In genomic region chr2:111208639-111209038, GRCh38 we compare ENCODE assay signal across 18 cellular contexts.
A peak's percentile ranks its signal among the peaks of the same experiment; 100 is the strongest.
DNase-seq lines count a peak whose midpoint lies in the region; ATAC-seq and TF ChIP-seq lines count a peak whose summit lies in the region.
"Had no signal": no experiment of that assay in that cellular context is flagged by ENCODE, and none has a peak within 500 bp of the region (broad histone marks: within the 10 kb centered on the region; RNA-seq: fewer than 3 reads in every experiment).

No MANE protein-coding gene starts in this region.

- CTCF ChIA-PET in activated CD8-positive, alpha-beta T cell treated with anti-CD3 and anti-CD28 coated beads, Interleukin-2, amount 10 ng/mL, durations not matched to agents 7 days and 5 days (lab: Charles Lee), result interaction anchor here (1.0 kb wide), 1 partner anchor 51 kb away, joined by 3 read pairs; no protein-coding TSS in a partner anchor

- H3K4me3 Mint-ChIP-seq in activated CD8-positive, alpha-beta T cell treated with anti-CD3 and anti-CD28 coated beads, Interleukin-2, amount 10 ng/mL, durations not matched to agents 7 days and 5 days, result no peak overlapping the region
- H3K4me3 Mint-ChIP-seq: activated naive CD4-positive, alpha-beta T cell treated with anti-CD3 and anti-CD28 coated beads, Interleukin-2, amount 50 U/mL, for 24 hours; stimulated activated naive CD8-positive, alpha-beta T cell treated with anti-CD3 and anti-CD28 coated beads, Interleukin-15, Interleukin-2, amounts not matched to agents 100 ng/mL and 50 ng/mL, for 24 hours had no signal

- H3K27me3 Mint-ChIP-seq in activated CD8-positive, alpha-beta T cell treated with anti-CD3 and anti-CD28 coated beads, Interleukin-2, amount 10 ng/mL, durations not matched to agents 7 days and 5 days (ENCODE audit: low read depth), result peaks cover 8% of the 10 kb centered on the region

- peaks cover 8% of the 10 kb centered on the region for H3K36me3 Mint-ChIP-seq in activated CD8-positive, alpha-beta T cell treated with anti-CD3 and anti-CD28 coated beads, Interleukin-2, amount 10 ng/mL, durations not matched to agents 7 days and 5 days (ENCODE audit: low read depth)

- no peak for DNase-seq in activated CD8-positive, alpha-beta T cell treated with anti-CD3 and anti-CD28 coated beads, Interleukin-2, amount 10 ng/mL, durations not matched to agents 7 days and 5 days
- no peak for DNase-seq in activated CD4-positive, CD25-positive, alpha-beta regulatory T cell (lab: John Stamatoyannopoulos, UW)
- DNase-seq in stimulated activated CD4-positive, alpha-beta T cell treated with anti-CD3 and anti-CD28 coated beads, Interleukin-12 subunit alpha, Interleukin-12 subunit beta, amount 100 ng/mL, for 4 hours, result no peak
- DNase-seq in GOT3 (lab: John Stamatoyannopoulos, UW) (no peak), coronary artery (ENCODE audit: low spot score) (no peak)
- DNase-seq: AML-193, DMS53, gastrocnemius medialis, KG1, NCI-H524 treated with DMSO at 0.1 percent for 48 hours, sigmoid colon, uterus had no signal

- H3K27ac ChIP-seq in coronary artery, result no peak overlapping the region
- H3K27ac ChIP-seq: gastrocnemius medialis, RWPE1, sigmoid colon, uterus had no signal

- peaks cover 11% of the 10 kb centered on the region for H3K4me1 Mint-ChIP-seq in activated CD8-positive, alpha-beta T cell treated with anti-CD3 and anti-CD28 coated beads, Interleukin-2, amount 10 ng/mL, durations not matched to agents 7 days and 5 days (ENCODE audit: low read depth)
- H3K4me1 Mint-ChIP-seq: activated naive CD4-positive, alpha-beta T cell treated with anti-CD3 and anti-CD28 coated beads, Interleukin-2, amount 50 U/mL, for 24 hours had no signal

- ATAC-seq in GM18511 (IDR thresholded peaks at IDR 0.05; ENCODE audit: unreplicated experiment) (peak; percentile 18), GM19463 (IDR thresholded peaks at IDR 0.05; ENCODE audit: unreplicated experiment) (peak; percentile 18), HG03039 (IDR thresholded peaks at IDR 0.05; ENCODE audit: unreplicated experiment) (peak; percentile 11)
- peak; percentile 5 for ATAC-seq in activated CD8-positive, alpha-beta T cell treated with anti-CD3 and anti-CD28 coated beads, Interleukin-2, amount 10 ng/mL, durations not matched to agents 7 days and 5 days
- ATAC-seq: gastrocnemius medialis had no signal

- TF ChIP-seq CTCF in coronary artery (IDR thresholded peaks at IDR 0.05), result no peak

- POLR2A ChIA-PET in activated CD8-positive, alpha-beta T cell treated with anti-CD3 and anti-CD28 coated beads, Interleukin-2, amount 10 ng/mL, durations not matched to agents 7 days and 5 days (lab: Charles Lee), result interaction anchor here (1.0 kb wide), 2 partner anchors 14 to 30 kb away, joined by 4 read pairs; no protein-coding TSS in a partner anchor

- no peak overlapping the region for H3K27ac Mint-ChIP-seq in activated CD8-positive, alpha-beta T cell treated with anti-CD3 and anti-CD28 coated beads, Interleukin-2, amount 10 ng/mL, durations not matched to agents 7 days and 5 days
- H3K27ac Mint-ChIP-seq: stimulated activated naive CD8-positive, alpha-beta T cell treated with anti-CD3 and anti-CD28 coated beads, Interleukin-15, Interleukin-2, amounts not matched to agents 100 ng/mL and 50 ng/mL, for 24 hours had no signal

- H3K9me3 Mint-ChIP-seq in activated CD8-positive, alpha-beta T cell treated with anti-CD3 and anti-CD28 coated beads, Interleukin-2, amount 10 ng/mL, durations not matched to agents 7 days and 5 days (ENCODE audit: insufficient read depth), result peaks cover 16% of the 10 kb centered on the region

- no peak overlapping the region for H3K4me3 ChIP-seq in coronary artery
- H3K4me3 ChIP-seq: gastrocnemius medialis, sigmoid colon, uterus had no signal
